22 cellular contexts compared by ENCODE assay signal in genomic region chr3:183151086-183151485, GRCh38. TPM values are rescaled to one million over a fixed set of nuclear protein-coding genes. Genes with fewer than 3 reads are reported as not detected.
"Had no signal": no experiment of that assay in that cellular context is flagged by ENCODE, and none has a peak within 500 bp of the region (broad histone marks: within the 10 kb centered on the region; RNA-seq: fewer than 3 reads in every experiment).

No MANE protein-coding gene starts in this region.

- H3K4me3 ChIP-seq: coronary artery, heart left ventricle, mucosa of descending colon, neural progenitor cell, ovary, right atrium auricular region, sigmoid colon, stomach, thoracic aorta, transverse colon had no signal

- H3K4me2 ChIP-seq: neural progenitor cell had no signal

- H3K9ac ChIP-seq: neural progenitor cell had no signal

- H3K27ac ChIP-seq: coronary artery, heart left ventricle, neural progenitor cell, ovary, right atrium auricular region, sigmoid colon, stomach, thoracic aorta, transverse colon had no signal

- H2AFZ ChIP-seq: neural progenitor cell had no signal

- H3K9me3 ChIP-seq: heart left ventricle, mucosa of descending colon, ovary, right atrium auricular region, sigmoid colon, stomach, thoracic aorta, transverse colon had no signal

- ATAC-seq: heart left ventricle, left colon, mucosa of descending colon, natural killer cell had no signal

- H3K36me3 ChIP-seq: heart left ventricle, neural progenitor cell, ovary, right atrium auricular region, sigmoid colon, stomach, thoracic aorta, transverse colon had no signal

- DNase-seq: effector CD4-positive, alpha-beta T cell; endodermal cell; foreskin melanocyte; heart left ventricle; hippocampal formation; left colon; mammary epithelial cell; mucosa of descending colon; natural killer cell; nucleus accumbens; ovary; sigmoid colon; small intestine; stimulated activated CD4-positive, alpha-beta T cell treated with anti-CD3 and anti-CD28 coated beads, Interleukin-12 subunit alpha, Interleukin-12 subunit beta, amount 100 ng/mL, for 4 hours; stimulated activated naive CD4-positive, alpha-beta T cell; stomach; substantia nigra; transverse colon had no signal

- H3K27me3 ChIP-seq: heart left ventricle, neural progenitor cell, ovary, right atrium auricular region, sigmoid colon, transverse colon had no signal

- H3K4me1 ChIP-seq: heart left ventricle, neural progenitor cell, right atrium auricular region, sigmoid colon, transverse colon had no signal

RNA-seq across cellular contexts. Expression of gene LAMP3, which starts 11.4 kb away (rescaled TPM):
- total RNA-seq: sigmoid colon, thoracic aorta had no signal
